In genomic region chr2:233059797-233060499, GRCh38 we compare ENCODE assay signal across 9 cellular contexts. TPM values are rescaled to one million over a fixed set of nuclear protein-coding genes. Genes with fewer than 3 reads are reported as not detected.
A peak's percentile ranks its signal among the peaks of the same experiment; 100 is the strongest.
DNase-seq lines count a peak whose midpoint lies in the region; ATAC-seq and TF ChIP-seq lines count a peak whose summit lies in the region.
"Had no signal": no experiment of that assay in that cellular context is flagged by ENCODE, and none has a peak within 500 bp of the region (broad histone marks: within the 10 kb centered on the region; RNA-seq: fewer than 3 reads in every experiment).

Gene INPP5D, plus strand, starts transcription at chr2:233060342. Its CDS starts 137 bp downstream, at chr2:233060479.

- no peak for TF ChIP-seq CTCF in brain microvascular endothelial cell (IDR thresholded peaks at IDR 0.05; ENCODE audit: low read depth, low read length, missing control alignments)

- H4K8ac ChIP-seq in mesenchymal stem cell (ENCODE audit: low read length), result no peak within 1 kb of the TSS

- H3K27me3 ChIP-seq in mesenchymal stem cell (ENCODE audit: control insufficient read depth in 1 of 2, insufficient read depth in 1 of 2, low read length in 2 of 2) (peaks cover 2 to 17% of the 10 kb centered on the region in 2 experiments), brain microvascular endothelial cell (replicated peaks) (no peaks in the 10 kb centered on the region)

- H3K27me3 Mint-ChIP-seq in activated naive CD8-positive, alpha-beta T cell treated with anti-CD3 and anti-CD28 coated beads for 36 hours, result no peaks in the 10 kb centered on the region
- no peaks in the 10 kb centered on the region for H3K27me3 Mint-ChIP-seq in stimulated activated naive CD8-positive, alpha-beta T cell treated with anti-CD3 and anti-CD28 coated beads, Interleukin-15, Interleukin-2, amounts not matched to agents 100 ng/mL and 50 ng/mL, for 24 hours

- H3K27ac ChIP-seq in mesenchymal stem cell (ENCODE audit: low read length, poor library complexity, severe bottlenecking) (no peak within 1 kb of the TSS), brain microvascular endothelial cell (no peak within 1 kb of the TSS)

- H3K4me3 ChIP-seq in mesenchymal stem cell (ENCODE audit: insufficient read depth in 1 of 2, low read depth in 1 of 2, low read length in 2 of 2) (no peak within 1 kb of the TSS), brain microvascular endothelial cell (ENCODE audit: low read depth, low read length) (no peak within 1 kb of the TSS)

- H3K4me1 Mint-ChIP-seq in activated naive CD8-positive, alpha-beta T cell treated with anti-CD3 and anti-CD28 coated beads for 36 hours, result peaks cover 29% of the 10 kb centered on the region
- peaks cover 50% of the 10 kb centered on the region for H3K4me1 Mint-ChIP-seq in stimulated activated naive CD8-positive, alpha-beta T cell treated with anti-CD3 and anti-CD28 coated beads, Interleukin-15, Interleukin-2, amounts not matched to agents 100 ng/mL and 50 ng/mL, for 24 hours (ENCODE audit: low read depth)

- H3K9me3 Mint-ChIP-seq in activated naive CD8-positive, alpha-beta T cell treated with anti-CD3 and anti-CD28 coated beads for 36 hours, result no peaks in the 10 kb centered on the region
- H3K9me3 Mint-ChIP-seq in stimulated activated naive CD8-positive, alpha-beta T cell treated with anti-CD3 and anti-CD28 coated beads, Interleukin-15, Interleukin-2, amounts not matched to agents 100 ng/mL and 50 ng/mL, for 24 hours, result no peaks in the 10 kb centered on the region

- no peak within 1 kb of the TSS for H2BK12ac ChIP-seq in mesenchymal stem cell (ENCODE audit: low read length in 2 of 2)

- H4K91ac ChIP-seq in mesenchymal stem cell (ENCODE audit: low read length), result peak within 1 kb of the TSS; percentile 54

- H3K4ac ChIP-seq in mesenchymal stem cell (ENCODE audit: low read depth in 1 of 2, low read length in 2 of 2), result no peak within 1 kb of the TSS

- H2BK120ac ChIP-seq in mesenchymal stem cell (ENCODE audit: low read depth, low read length), result no peak within 1 kb of the TSS

- H3K9me3 ChIP-seq in mesenchymal stem cell (ENCODE audit: control insufficient read depth, low read length), result no peaks in the 10 kb centered on the region

- peak within 1 kb of the TSS; percentile 97 for H3K4me3 Mint-ChIP-seq in activated naive CD8-positive, alpha-beta T cell treated with anti-CD3 and anti-CD28 coated beads for 36 hours
- H3K4me3 Mint-ChIP-seq in stimulated activated naive CD8-positive, alpha-beta T cell treated with anti-CD3 and anti-CD28 coated beads, Interleukin-15, Interleukin-2, amounts not matched to agents 100 ng/mL and 50 ng/mL, for 24 hours, result peak within 1 kb of the TSS; percentile 87

- no peaks in the 10 kb centered on the region for H3K79me1 ChIP-seq in mesenchymal stem cell (replicated peaks; ENCODE audit: low read length, poor library complexity, severe bottlenecking)

- H3K9ac ChIP-seq in mesenchymal stem cell (ENCODE audit: low read length), result no peak within 1 kb of the TSS

- H3K36me3 ChIP-seq in mesenchymal stem cell (ENCODE audit: control insufficient read depth in 1 of 2, insufficient read depth in 2 of 2, low read depth in 1 of 2, low read length in 2 of 2) (no peaks in the 10 kb centered on the region), brain microvascular endothelial cell (replicated peaks) (no peaks in the 10 kb centered on the region)

- DNase-seq in SW480 (ENCODE audit: low spot score) (peak; percentile 44), mesenchymal stem cell (no peak), brain microvascular endothelial cell (no peak), NCI-H2029 (lab: John Stamatoyannopoulos, UW) (no peak)
- peak; percentile 77 for DNase-seq in activated naive CD8-positive, alpha-beta T cell treated with anti-CD3 and anti-CD28 coated beads for 36 hours

- H3K36me3 Mint-ChIP-seq in activated naive CD8-positive, alpha-beta T cell treated with anti-CD3 and anti-CD28 coated beads for 36 hours, result peaks cover 9% of the 10 kb centered on the region
- H3K36me3 Mint-ChIP-seq in stimulated activated naive CD8-positive, alpha-beta T cell treated with anti-CD3 and anti-CD28 coated beads, Interleukin-15, Interleukin-2, amounts not matched to agents 100 ng/mL and 50 ng/mL, for 24 hours (ENCODE audit: low read depth), result peaks cover 7% of the 10 kb centered on the region

- in situ Hi-C loops in brain microvascular endothelial cell (cut with HindIII; ENCODE audit: low pct_ligation_motif_present, low sequenced_read_pairs), result no loop called here

- no peak within 1 kb of the TSS for H2AK5ac ChIP-seq in mesenchymal stem cell (ENCODE audit: low read length, severe bottlenecking)

- no peak within 1 kb of the TSS for H2BK5ac ChIP-seq in mesenchymal stem cell (ENCODE audit: low read depth, low read length, poor library complexity, severe bottlenecking)

- H3K18ac ChIP-seq in mesenchymal stem cell (ENCODE audit: low read depth in 1 of 2, low read length in 2 of 2), result no peak within 1 kb of the TSS

- no peak within 1 kb of the TSS for H3K4me2 ChIP-seq in mesenchymal stem cell (ENCODE audit: low read length, poor library complexity, severe bottlenecking)

- no peak within 1 kb of the TSS for H2BK15ac ChIP-seq in mesenchymal stem cell (ENCODE audit: low read depth, poor library complexity, severe bottlenecking)

- H3K23ac ChIP-seq in mesenchymal stem cell (ENCODE audit: low read length in 2 of 2), result no peak within 1 kb of the TSS

- WGBS in mesenchymal stem cell, result 85% methylated on average over 26 of the region's 26 CpGs

- no peak within 1 kb of the TSS for H2AFZ ChIP-seq in mesenchymal stem cell (ENCODE audit: low read depth, low read length)

- ATAC-seq in GM18520 (IDR thresholded peaks at IDR 0.05; ENCODE audit: unreplicated experiment) (peak; percentile 28), HG03025 (IDR thresholded peaks at IDR 0.05; ENCODE audit: low FRiP score, unreplicated experiment) (peak; percentile 44)

- peak within 1 kb of the TSS; percentile 98 for H3K27ac Mint-ChIP-seq in activated naive CD8-positive, alpha-beta T cell treated with anti-CD3 and anti-CD28 coated beads for 36 hours
- H3K27ac Mint-ChIP-seq in stimulated activated naive CD8-positive, alpha-beta T cell treated with anti-CD3 and anti-CD28 coated beads, Interleukin-15, Interleukin-2, amounts not matched to agents 100 ng/mL and 50 ng/mL, for 24 hours, result peak within 1 kb of the TSS; percentile 99

- H3K4me1 ChIP-seq in mesenchymal stem cell (ENCODE audit: control insufficient read depth, insufficient read depth, low read depth, low read length), result peaks cover 4% of the 10 kb centered on the region

- no peak within 1 kb of the TSS for H3K14ac ChIP-seq in mesenchymal stem cell (ENCODE audit: low read length in 2 of 2)

RNA-seq across cellular contexts. Expression of gene INPP5D, which starts in this region (rescaled TPM):
- 10 to 100 TPM; 38.7 to 41.8 TPM for total RNA-seq in activated naive CD8-positive, alpha-beta T cell treated with anti-CD3 and anti-CD28 coated beads for 36 hours
- 0.08 TPM for polyA plus RNA-seq in mesenchymal stem cell (2013, experiment 1 of 2)
- polyA plus RNA-seq in mesenchymal stem cell (2013, experiment 2 of 2), result 0.15 TPM
- total RNA-seq: M059J had no signal

Comparison
In these comparisons a context has a peak if more than half of its experiments do, and no peak if none do; other contexts are left out.
1. DNase-seq: peak in SW480 (single experiment) and activated naive CD8-positive, alpha-beta T cell treated with anti-CD3 and anti-CD28 coated beads for 36 hours (single experiment); none in mesenchymal stem cell (single experiment), brain microvascular endothelial cell (single experiment) and NCI-H2029 (single experiment).